In genomic region chr1:227793948-227794812, GRCh38 we compare ENCODE assay signal across 1 cellular context.
TF ChIP-seq lines count a peak whose summit lies in the region.

No MANE protein-coding gene starts in this region.

TF ChIP-seq in HEK293, 187 proteins besides CTCF, POLR2A, EP300 and RAD21 (continued from another document):
- TF ChIP-seq PRDM2 (tag by site-specific recombination; IDR thresholded peaks at IDR 0.05; ENCODE audit: borderline replicate concordance) (no peak), GLIS2 (tag by site-specific recombination; IDR thresholded peaks at IDR 0.05) (peak; percentile 48), ZNF26 (tag by site-specific recombination; IDR thresholded peaks at IDR 0.05) (no peak), REST (tag by site-specific recombination; IDR thresholded peaks at IDR 0.05) (peak; percentile 25; the same call in 1 of the 2 replicates), ZFP69B (tag by site-specific recombination; IDR thresholded peaks at IDR 0.05) (peak; percentile 93), MYNN (tag by site-specific recombination; IDR thresholded peaks at IDR 0.05; ENCODE audit: borderline replicate concordance) (no peak), ZNF202 (tag by site-specific recombination; IDR thresholded peaks at IDR 0.05; ENCODE audit: borderline replicate concordance) (no peak), SP7 (tag by site-specific recombination; IDR thresholded peaks at IDR 0.05) (peak; percentile 60; the same call in 1 of the 2 replicates), HOXA7 (CRISPR knock-in tag; IDR thresholded peaks at IDR 0.05; ENCODE audit: borderline replicate concordance) (no peak), REPIN1 (tag by site-specific recombination; IDR thresholded peaks at IDR 0.05; ENCODE audit: low read depth) (no peak), ZNF146 (tag by site-specific recombination; IDR thresholded peaks at IDR 0.05) (no peak), ZNF266 (tag by site-specific recombination; IDR thresholded peaks at IDR 0.05; ENCODE audit: low read depth) (no peak), KLF10 (tag by site-specific recombination; IDR thresholded peaks at IDR 0.05) (no peak), ZBTB17 (tag by site-specific recombination; IDR thresholded peaks at IDR 0.05) (peak; percentile 69), ZBTB26 (tag by site-specific recombination; optimal IDR thresholded peaks at IDR 0.05) (peak; percentile 4), ZNF843 (tag by site-specific recombination; IDR thresholded peaks at IDR 0.05) (no peak), ZNF324 (tag by site-specific recombination; IDR thresholded peaks at IDR 0.05) (no peak), GLIS1 (tag by site-specific recombination; IDR thresholded peaks at IDR 0.05) (peak; percentile 96), ZNF416 (tag by site-specific recombination; IDR thresholded peaks at IDR 0.05) (no peak), ZBTB49 (tag by site-specific recombination; IDR thresholded peaks at IDR 0.05; ENCODE audit: low read depth) (no peak), ZNF148 (tag by site-specific recombination; IDR thresholded peaks at IDR 0.05; ENCODE audit: borderline replicate concordance) (no peak), ZNF394 (tag by site-specific recombination; IDR thresholded peaks at IDR 0.05; ENCODE audit: borderline replicate concordance) (no peak), ZBTB44 (tag by site-specific recombination; IDR thresholded peaks at IDR 0.05) (no peak), SCRT1 (tag by site-specific recombination; IDR thresholded peaks at IDR 0.05; ENCODE audit: borderline replicate concordance) (no peak), ZNF138 (tag by site-specific recombination; IDR thresholded peaks at IDR 0.05; ENCODE audit: borderline replicate concordance) (no peak), ZNF580 (tag by site-specific recombination; IDR thresholded peaks at IDR 0.05) (no peak), KLF17 (tag by site-specific recombination; IDR thresholded peaks at IDR 0.05) (peak; percentile 96), PRDM10 (tag by site-specific recombination; IDR thresholded peaks at IDR 0.05) (peak; percentile 61)
